In the genomic region with DNA sequence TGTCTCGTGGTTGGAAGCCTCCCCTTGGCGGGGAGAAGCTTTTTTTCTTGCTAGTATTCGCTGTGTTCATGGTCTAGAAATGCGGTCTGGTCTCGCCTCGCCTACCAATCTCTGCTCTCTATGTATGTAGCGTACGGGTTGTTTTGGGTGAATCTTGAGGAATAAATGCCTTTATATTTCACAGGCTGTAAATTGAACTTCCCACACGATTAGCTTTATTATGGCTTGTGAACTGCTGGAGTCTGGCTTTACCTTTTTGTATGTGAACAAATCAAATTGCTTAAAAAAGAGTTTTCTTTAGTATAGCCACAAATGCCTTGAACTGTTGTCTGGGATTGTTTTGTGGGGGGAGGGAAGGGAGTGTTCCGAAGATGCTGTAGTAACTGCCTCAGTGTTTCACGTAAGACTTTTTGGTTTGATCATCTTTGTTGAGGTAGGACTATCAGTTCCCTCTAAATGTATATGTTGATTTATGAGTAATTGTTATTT, we compare ENCODE assay signal across 11 cellular contexts. TPM values are rescaled to one million over a fixed set of nuclear protein-coding genes. Genes with fewer than 3 reads are reported as not detected.
A peak's percentile ranks its signal among the peaks of the same experiment; 100 is the strongest.
DNase-seq lines count a peak whose midpoint lies in the region; ATAC-seq and TF ChIP-seq lines count a peak whose summit lies in the region.
"Had no signal": no experiment of that assay in that cellular context is flagged by ENCODE, and none has a peak within 500 bp of the region (broad histone marks: within the 10 kb centered on the region; RNA-seq: fewer than 3 reads in every experiment).

No MANE protein-coding gene starts in this region.

- H3K27me3 ChIP-seq in left ventricle myocardium inferior (ENCODE audit: low read depth) = peaks cover 99% of the 10 kb centered on the region
- H3K27me3 ChIP-seq in heart left ventricle = peaks cover 48 to 91% (median 75%) of the 10 kb centered on the region in 9 donors

- ATAC-seq in heart left ventricle (no peak), HG03196 (IDR thresholded peaks at IDR 0.05; ENCODE audit: unreplicated experiment) (no peak), HG03442 (IDR thresholded peaks at IDR 0.05; ENCODE audit: unreplicated experiment) (no peak)

- TF ChIP-seq POLR2A in heart left ventricle (IDR thresholded peaks at IDR 0.05) = no peak

- H3K4me3 Mint-ChIP-seq in glutamatergic neuron (ENCODE audit: unreplicated experiment) = peak overlapping the region; percentile 98

- H3K4me1 ChIP-seq in left ventricle myocardium inferior = peaks cover 25% of the 10 kb centered on the region
- peaks cover 0 to 35% (median 8%) of the 10 kb centered on the region in 12 donors for H3K4me1 ChIP-seq in heart left ventricle

- H3K9me3 ChIP-seq in left ventricle myocardium inferior (replicated peaks) (no peaks in the 10 kb centered on the region), heart left ventricle (no peaks in the 10 kb centered on the region)

- no peak for DNase-seq in left ventricle myocardium inferior
- no peak for DNase-seq in heart left ventricle
- DNase-seq in SK-N-DZ (ENCODE audit: low spot score) = peak; percentile 35
- no peak for DNase-seq in glutamatergic neuron
- DNase-seq in NCI-H1930 (lab: John Stamatoyannopoulos, UW) = no peak
- no peak for DNase-seq in amniotic stem cell (lab: John Stamatoyannopoulos, UW)
- DNase-seq: activated CD4-positive, alpha-beta T cell treated with anti-CD3 and anti-CD28 coated beads, Interleukin-2, amount 50 U/mL, for 4 hours; occipital lobe had no signal

- H3K36me3 ChIP-seq in left ventricle myocardium inferior (no peaks in the 10 kb centered on the region), heart left ventricle (no peaks in the 10 kb centered on the region)

- intact Hi-C loops in left ventricle myocardium inferior (cut with micrococcal nuclease) = loop anchor here (10.0 kb wide), 1 partner anchor 65 kb away; no protein-coding TSS in a partner anchor
- intact Hi-C loops in heart left ventricle (cut with DNase I) = no loop called here

- H3K36me3 Mint-ChIP-seq in glutamatergic neuron (ENCODE audit: unreplicated experiment) = peaks cover 40% of the 10 kb centered on the region

- no peak for TF ChIP-seq CTCF in left ventricle myocardium inferior (IDR thresholded peaks at IDR 0.05; ENCODE audit: borderline replicate concordance)
- no peak for TF ChIP-seq CTCF in heart left ventricle (IDR thresholded peaks at IDR 0.05)
- no peak for TF ChIP-seq CTCF in glutamatergic neuron (IDR thresholded peaks at IDR 0.05; ENCODE audit: partially characterized antibody, unreplicated experiment)

- peaks cover 48% of the 10 kb centered on the region for H3K9me3 Mint-ChIP-seq in glutamatergic neuron (ENCODE audit: unreplicated experiment)

- H3K27ac Mint-ChIP-seq in glutamatergic neuron (ENCODE audit: unreplicated experiment) = peak overlapping the region; percentile 100

- H3K4me1 Mint-ChIP-seq in glutamatergic neuron (ENCODE audit: low read depth, unreplicated experiment) = peaks cover 35% of the 10 kb centered on the region

- H3K4me3 ChIP-seq in left ventricle myocardium inferior = peak overlapping the region; percentile 52
- H3K4me3 ChIP-seq in heart left ventricle = no peak overlapping the region

- no peak overlapping the region for H3K27ac ChIP-seq in left ventricle myocardium inferior (replicated peaks)
- no peak overlapping the region for H3K27ac ChIP-seq in heart left ventricle

- 5 to 11% (median 9%) methylated on average over 11 of the region's 11 CpGs for WGBS in heart left ventricle, 4 donors

- peaks cover 38% of the 10 kb centered on the region for H3K27me3 Mint-ChIP-seq in glutamatergic neuron (ENCODE audit: unreplicated experiment)

RNA-seq across cellular contexts. Expression of a gene that starts 2.2 kb away (rescaled TPM):
- total RNA-seq in left ventricle myocardium inferior (not detected), heart left ventricle (under 1 TPM in 1 of 9 donors, not detected in 8; 0.08 TPM), glutamatergic neuron (ENCODE audit: unreplicated experiment) (332 TPM)
- not detected for polyA plus RNA-seq in heart left ventricle
- 41.4 and 43.7 TPM in 2 replicates for polyA plus RNA-seq in SK-N-DZ (2014; cell fraction: cytosol; rRNA removed)
- polyA plus RNA-seq in SK-N-DZ (2014; cell fraction: nucleus; rRNA removed) = 21.3 and 26.6 TPM in 2 replicates
- total RNA-seq: cardiac septum had no signal

Comparison
In these comparisons a context has a peak if more than half of its experiments do, and no peak if none do; other contexts are left out.
1. RNA of a gene that starts 2.2 kb away (total RNA-seq): 332 TPM in glutamatergic neuron (single experiment); not detected in left ventricle myocardium inferior (single experiment) and 0.08 TPM in heart left ventricle; every median in the first group is over 100 times any median in the second.